ENCODE assay signal across 8 cellular contexts in the genomic region with DNA sequence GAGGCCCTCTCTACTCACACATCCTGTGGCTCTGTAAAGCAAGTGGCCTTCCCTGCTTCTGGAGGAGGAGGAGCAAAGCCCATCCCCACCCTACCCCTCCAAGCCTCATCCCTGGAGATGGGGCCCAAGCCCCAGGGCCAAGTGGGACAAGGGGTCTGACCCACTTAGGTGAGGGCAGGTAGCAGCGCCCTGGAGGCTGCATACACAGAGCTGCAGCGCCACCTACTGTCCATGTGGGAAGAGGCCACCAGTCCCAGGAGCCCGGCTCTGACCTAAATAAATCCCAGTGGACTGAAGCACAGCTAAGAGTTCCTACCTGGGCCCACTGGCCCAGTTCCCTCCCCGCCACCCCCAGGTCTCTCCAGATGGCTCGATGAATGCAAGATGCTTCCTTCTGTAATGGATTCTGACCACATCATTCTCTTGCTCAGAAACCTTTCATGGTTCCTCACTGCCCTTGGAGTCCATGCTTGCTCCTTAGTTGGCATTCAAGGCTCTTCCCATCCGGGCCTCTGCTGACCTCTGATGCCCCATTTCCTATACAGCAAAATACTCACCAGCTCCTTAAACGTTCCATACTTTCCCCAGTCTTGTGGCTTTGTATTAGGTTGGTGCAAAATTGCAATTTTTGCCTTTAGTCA.
DNase-seq lines count a peak whose midpoint lies in the region; ATAC-seq and TF ChIP-seq lines count a peak whose summit lies in the region.

No MANE protein-coding gene starts in this region.

- peak; percentile 76 for TF ChIP-seq CTCF in neutrophil (IDR thresholded peaks at IDR 0.05)

- H3K36me3 ChIP-seq in neutrophil: no peaks in the 10 kb centered on the region

- ATAC-seq in GM18858 (IDR thresholded peaks at IDR 0.05; ENCODE audit: unreplicated experiment): peak; percentile 47

- H3K4me3 ChIP-seq in neutrophil (ENCODE audit: low read depth in 1 of 2, low read length in 1 of 2): no peak overlapping the region

- H3K27me3 ChIP-seq in neutrophil: peaks cover 51% of the 10 kb centered on the region

- H3K9me3 ChIP-seq in neutrophil: no peaks in the 10 kb centered on the region

- DNase-seq in A172 (ENCODE audit: low spot score) (peak; percentile 69), LoVo (ENCODE audit: low spot score) (peak; percentile 83), RKO (ENCODE audit: low spot score) (peak; percentile 77), activated T-helper 1 cell treated with Interleukin-2 at 50 U/mL for 16 hours (ENCODE audit: low read depth) (peak; percentile 72), fibroblast of the conjunctiva (ENCODE audit: low read depth) (peak; percentile 55), substantia nigra (lab: John Stamatoyannopoulos, UW) (peak in 48 of 49 donors; percentile 10 to 90 (median 63))

- H3K27ac ChIP-seq in neutrophil: no peak overlapping the region
- no peak overlapping the region for H3K27ac ChIP-seq in substantia nigra (ENCODE audit: low read depth, low read length, poor library complexity, severe bottlenecking)

- peaks cover 0 to 3% of the 10 kb centered on the region in 2 experiments for H3K4me1 ChIP-seq in neutrophil (ENCODE audit: control insufficient read depth in 1 of 2, insufficient read depth in 1 of 2, low read depth in 1 of 2, low read length in 1 of 2)
